9 cellular contexts compared by ENCODE assay signal in genomic region chr12:132356686-132357622, GRCh38. TPM values are rescaled to one million over a fixed set of nuclear protein-coding genes. Genes with fewer than 3 reads are reported as not detected.
A peak's percentile ranks its signal among the peaks of the same experiment; 100 is the strongest.
DNase-seq lines count a peak whose midpoint lies in the region; ATAC-seq and TF ChIP-seq lines count a peak whose summit lies in the region.
"Had no signal": no experiment of that assay in that cellular context is flagged by ENCODE, and none has a peak within 500 bp of the region (broad histone marks: within the 10 kb centered on the region; RNA-seq: fewer than 3 reads in every experiment).

No MANE protein-coding gene starts in this region.

- H3K9me3 Mint-ChIP-seq in stimulated activated naive B cell treated with anti-CD40 and anti-IgM and Interleukin-4, amounts not matched to agents 10 μg/mL and 1 μg/mL and 100 μg/mL, for 72 hours, result peaks cover 4% of the 10 kb centered on the region in 2 donors

- no peak overlapping the region for H3K27ac Mint-ChIP-seq in stimulated activated naive B cell treated with anti-CD40 and anti-IgM and Interleukin-4, amounts not matched to agents 10 μg/mL and 1 μg/mL and 100 μg/mL, for 72 hours

- peaks cover 0 to 6% of the 10 kb centered on the region in 2 donors for H3K27me3 Mint-ChIP-seq in stimulated activated naive B cell treated with anti-CD40 and anti-IgM and Interleukin-4, amounts not matched to agents 10 μg/mL and 1 μg/mL and 100 μg/mL, for 72 hours

- peak overlapping the region in 48 of 59 donors; percentile 9 to 86 (median 58) for H3K27ac ChIP-seq in dorsolateral prefrontal cortex

- DNase-seq in EL (peak; percentile 80), NCI-H2171 treated with DMSO at 0.1 percent for 48 hours (lab: John Stamatoyannopoulos, UW) (peak; percentile 96), dorsolateral prefrontal cortex (peak; percentile 45 to 89 (median 80)), non-pigmented ciliary epithelial cell (ENCODE audit: low read depth) (peak; percentile 15)
- no peak for DNase-seq in stimulated activated naive B cell treated with anti-CD40 and anti-IgM and Interleukin-4, amounts not matched to agents 10 μg/mL and 1 μg/mL and 100 μg/mL, for 72 hours
- DNase-seq: stimulated activated naive CD4-positive, alpha-beta T cell treated with Interleukin-2 at 50 U/mL for 16 hours had no signal

- ATAC-seq in GM21515 (IDR thresholded peaks at IDR 0.05; ENCODE audit: unreplicated experiment), result no peak
- no peak for ATAC-seq in stimulated activated naive B cell treated with anti-CD40 and anti-IgM and Interleukin-4, amounts not matched to agents 10 μg/mL and 1 μg/mL and 100 μg/mL, for 72 hours (replicated peaks)
- ATAC-seq in GM19324 (IDR thresholded peaks at IDR 0.05; ENCODE audit: low FRiP score, unreplicated experiment), result no peak
- no peak for ATAC-seq in GM18502 (IDR thresholded peaks at IDR 0.05; ENCODE audit: poor library complexity, unreplicated experiment)

- H3K4me3 Mint-ChIP-seq in stimulated activated naive B cell treated with anti-CD40 and anti-IgM and Interleukin-4, amounts not matched to agents 10 μg/mL and 1 μg/mL and 100 μg/mL, for 72 hours, result no peak overlapping the region

- peaks cover 0 to 15% (median 0%) of the 10 kb centered on the region in 45 donors for H3K27me3 ChIP-seq in dorsolateral prefrontal cortex

- peaks cover 2 to 5% of the 10 kb centered on the region in 2 donors for H3K36me3 Mint-ChIP-seq in stimulated activated naive B cell treated with anti-CD40 and anti-IgM and Interleukin-4, amounts not matched to agents 10 μg/mL and 1 μg/mL and 100 μg/mL, for 72 hours

- no peak for TF ChIP-seq CTCF in dorsolateral prefrontal cortex (IDR thresholded peaks at IDR 0.05 in 54 of 56, conservative IDR thresholded peaks at IDR 0.05 in 2 of 56; ENCODE audit: low read depth in 1 of 56, partially characterized antibody in 56 of 56)

- intact Hi-C loops in dorsolateral prefrontal cortex (cut with DNase I), result loop anchor here in 1 of 2 donors (2.0 kb wide), 1 partner anchor 30 kb away; no protein-coding TSS in a partner anchor

- peak overlapping the region in 6 of 59 donors; percentile 1 to 33 (median 18) for H3K4me3 ChIP-seq in dorsolateral prefrontal cortex

- peaks cover 5 to 10% of the 10 kb centered on the region in 2 donors for H3K4me1 Mint-ChIP-seq in stimulated activated naive B cell treated with anti-CD40 and anti-IgM and Interleukin-4, amounts not matched to agents 10 μg/mL and 1 μg/mL and 100 μg/mL, for 72 hours

RNA-seq across cellular contexts. Expression of gene GALNT9, which starts 27.6 kb away (rescaled TPM):
- 100 to 1,000 TPM in 37 of 120 experiments, 10 to 100 TPM in 83; 22.8 to 134 (median 90.1) TPM for total RNA-seq in dorsolateral prefrontal cortex
